Comparison of ENCODE assay signal across 13 cellular contexts in genomic region chr6:40442591-40442990, GRCh38.
A peak's percentile ranks its signal among the peaks of the same experiment; 100 is the strongest.
DNase-seq lines count a peak whose midpoint lies in the region; ATAC-seq and TF ChIP-seq lines count a peak whose summit lies in the region.
"Had no signal": no experiment of that assay in that cellular context is flagged by ENCODE, and none has a peak within 500 bp of the region (broad histone marks: within the 10 kb centered on the region; RNA-seq: fewer than 3 reads in every experiment).

No MANE protein-coding gene starts in this region.

- no peaks in the 10 kb centered on the region for H3K79me2 ChIP-seq in SK-N-SH (ENCODE audit: insufficient read depth)

- 67% methylated on average over 1 of the region's 3 CpGs for WGBS in SK-N-SH (ENCODE audit: low lambda C conversion rate)

- ATAC-seq in SK-N-SH treated with all-trans-retinoic acid at 6 μM for 48 hours, result no peak
- ATAC-seq: CD8-positive, alpha-beta T cell had no signal

- TF ChIP-seq EP300 in SK-N-SH (IDR thresholded peaks at IDR 0.05; ENCODE audit: borderline replicate concordance in 1 of 2, low read depth in 1 of 2, low read length in 1 of 2), result no peak

- H3K9ac ChIP-seq in SK-N-SH, result no peak overlapping the region
- H3K9ac ChIP-seq in SK-N-MC (ENCODE audit: insufficient read length), result no peak overlapping the region
- H3K9ac ChIP-seq: BLaER1 treated with 17β-estradiol and CSF1 and Interleukin-3, amounts not matched to agents 10 nM and 100 nM had no signal

- no peak overlapping the region for H3K4me3 ChIP-seq in SK-N-SH (ENCODE audit: low read depth in 2 of 2, low read length in 1 of 2)
- no peak overlapping the region for H3K4me3 ChIP-seq in SK-N-MC
- H3K4me3 ChIP-seq: BLaER1 treated with 17β-estradiol and CSF1 and Interleukin-3, amounts not matched to agents 10 nM and 100 nM had no signal

- no peaks in the 10 kb centered on the region for H3F3A ChIP-seq in SK-N-SH (replicated peaks; ENCODE audit: insufficient read depth)

- H3K27ac ChIP-seq in SK-N-SH (ENCODE audit: low read depth in 2 of 2, low read length in 1 of 2) (peak overlapping the region in 1 of 2 experiments; percentile 94; a peak in 2 of 4 replicates), SK-N-MC (peak overlapping the region; percentile 51; the same call in 1 of the 2 replicates)
- H3K27ac ChIP-seq: BLaER1 treated with 17β-estradiol and CSF1 and Interleukin-3, amounts not matched to agents 10 nM and 100 nM had no signal

- POLR2A ChIA-PET in SK-N-SH (lab: Yijun Ruan, JAX), result no interaction called here

- 0 out of 2 replicates have a peak, but pooled peaks have one; percentile 1 for TF ChIP-seq RAD21 in SK-N-SH (IDR thresholded peaks at IDR 0.05; ENCODE audit: low read length)

- peaks cover 8 to 87% of the 10 kb centered on the region in 2 experiments; a peak in 3 of 4 replicates for H3K4me1 ChIP-seq in SK-N-SH (ENCODE audit: control insufficient read depth in 1 of 2, insufficient read depth in 2 of 2, low read depth in 1 of 2, low read length in 1 of 2)

- DNase-seq in NCI-H2081 (lab: John Stamatoyannopoulos, UW), result peak; percentile 8 to 23
- no peak for DNase-seq in NCI-H2081 treated with DMSO at 0.1 percent for 48 hours (lab: John Stamatoyannopoulos, UW)
- peak; percentile 55 for DNase-seq in SK-N-SH
- DNase-seq in SK-N-MC (ENCODE audit: low read depth, low spot score), result no peak
- DNase-seq in DMS114 treated with DMSO at 0.1 percent for 48 hours (lab: John Stamatoyannopoulos, UW; ENCODE audit: unreplicated experiment), result no peak
- DNase-seq in Kasumi-1 (lab: John Stamatoyannopoulos, UW), result no peak
- DNase-seq: 8988T; Calu3; CD8-positive, alpha-beta T cell; DMS 273 treated with DMSO at 0.1 percent for 48 hours; H9 had no signal

- CTCF ChIA-PET in SK-N-SH (lab: Yijun Ruan, JAX), result interaction anchor here (0.9 kb wide), 1 partner anchor 1072 kb away, joined by 3 read pairs; no protein-coding TSS in a partner anchor

- H3K9me3 ChIP-seq in SK-N-SH (no peaks in the 10 kb centered on the region), SK-N-MC (ENCODE audit: low read depth, low read length) (no peaks in the 10 kb centered on the region)
- H3K9me3 ChIP-seq: BLaER1 treated with 17β-estradiol and CSF1 and Interleukin-3, amounts not matched to agents 10 nM and 100 nM had no signal

- H3K27me3 ChIP-seq in SK-N-SH (ENCODE audit: insufficient read depth), result no peaks in the 10 kb centered on the region

- no peak overlapping the region for H2AFZ ChIP-seq in SK-N-SH (ENCODE audit: low read depth)

- H3K36me3 ChIP-seq in SK-N-SH (replicated peaks in 1 of 2; ENCODE audit: control insufficient read depth in 1 of 2, insufficient read depth in 2 of 2, low read length in 1 of 2), result no peaks in the 10 kb centered on the region
- no peaks in the 10 kb centered on the region for H3K36me3 ChIP-seq in SK-N-MC (ENCODE audit: insufficient read depth, low read length)
- H3K36me3 ChIP-seq: BLaER1 treated with 17β-estradiol and CSF1 and Interleukin-3, amounts not matched to agents 10 nM and 100 nM had no signal

- no peak overlapping the region for H3K4me2 ChIP-seq in SK-N-SH
- H3K4me2 ChIP-seq: BLaER1 treated with 17β-estradiol and CSF1 and Interleukin-3, amounts not matched to agents 10 nM and 100 nM had no signal

- H3K9me2 ChIP-seq in SK-N-SH, result no peaks in the 10 kb centered on the region

- TF ChIP-seq CTCF in SK-N-SH (IDR thresholded peaks at IDR 0.05), result no peak

- no peaks in the 10 kb centered on the region for H4K20me1 ChIP-seq in SK-N-SH (ENCODE audit: insufficient read depth)

TF ChIP-seq in SK-N-SH, 30 proteins besides CTCF, POLR2A, EP300 and RAD21:
- TF ChIP-seq RCOR1 (IDR thresholded peaks at IDR 0.05; ENCODE audit: low read length) (peak; percentile 46; the same call in 1 of the 2 replicates), ZBTB33 (IDR thresholded peaks at IDR 0.05; ENCODE audit: borderline replicate concordance, low read depth) (no peak)

TF ChIP-seq in SK-N-SH treated with all-trans-retinoic acid at 6 μM for 48 hours, 23 proteins besides CTCF, POLR2A, EP300 and RAD21:
- TF ChIP-seq RARB (CRISPR knock-in tag; IDR thresholded peaks at IDR 0.05) (no peak), CSDC2 (CRISPR knock-in tag; IDR thresholded peaks at IDR 0.05) (no peak), ZNF8 (CRISPR knock-in tag; IDR thresholded peaks at IDR 0.05) (no peak), CSRNP3 (CRISPR knock-in tag; IDR thresholded peaks at IDR 0.05) (no peak), TCF4 (CRISPR knock-in tag; IDR thresholded peaks at IDR 0.05; ENCODE audit: borderline replicate concordance) (no peak), BACH2 (CRISPR knock-in tag; IDR thresholded peaks at IDR 0.05; ENCODE audit: borderline replicate concordance) (no peak), ZFP30 (CRISPR knock-in tag; IDR thresholded peaks at IDR 0.05) (no peak), TOX (CRISPR knock-in tag; IDR thresholded peaks at IDR 0.05; ENCODE audit: borderline replicate concordance) (no peak), ESRRG (CRISPR knock-in tag; IDR thresholded peaks at IDR 0.05) (no peak), OSR1 (CRISPR knock-in tag; IDR thresholded peaks at IDR 0.05) (no peak), ZC3H10 (CRISPR knock-in tag; IDR thresholded peaks at IDR 0.05) (no peak), ZNF565 (CRISPR knock-in tag; conservative IDR thresholded peaks at IDR 0.05; ENCODE audit: low read depth) (no peak), SNAI2 (CRISPR knock-in tag; IDR thresholded peaks at IDR 0.05) (no peak), PPARA (CRISPR knock-in tag; IDR thresholded peaks at IDR 0.05; ENCODE audit: borderline replicate concordance) (no peak), CREB5 (CRISPR knock-in tag; IDR thresholded peaks at IDR 0.05; ENCODE audit: low read depth) (no peak)
- TF ChIP-seq, protein P1, sequence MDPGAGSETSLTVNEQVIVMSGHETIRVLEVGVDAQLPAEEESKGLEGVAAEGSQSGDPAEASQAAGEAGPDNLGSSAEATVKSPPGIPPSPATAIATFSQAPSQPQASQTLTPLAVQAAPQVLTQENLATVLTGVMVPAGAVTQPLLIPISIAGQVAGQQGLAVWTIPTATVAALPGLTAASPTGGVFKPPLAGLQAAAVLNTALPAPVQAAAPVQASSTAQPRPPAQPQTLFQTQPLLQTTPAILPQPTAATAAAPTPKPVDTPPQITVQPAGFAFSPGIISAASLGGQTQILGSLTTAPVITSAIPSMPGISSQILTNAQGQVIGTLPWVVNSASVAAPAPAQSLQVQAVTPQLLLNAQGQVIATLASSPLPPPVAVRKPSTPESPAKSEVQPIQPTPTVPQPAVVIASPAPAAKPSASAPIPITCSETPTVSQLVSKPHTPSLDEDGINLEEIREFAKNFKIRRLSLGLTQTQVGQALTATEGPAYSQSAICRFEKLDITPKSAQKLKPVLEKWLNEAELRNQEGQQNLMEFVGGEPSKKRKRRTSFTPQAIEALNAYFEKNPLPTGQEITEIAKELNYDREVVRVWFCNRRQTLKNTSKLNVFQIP (CRISPR knock-in tag; IDR thresholded peaks at IDR 0.05; ENCODE audit: borderline replicate concordance, low read depth), result no peak

Comparison
In these comparisons a context has a peak if more than half of its experiments do, and no peak if none do; other contexts are left out.
1. DNase-seq: peak in NCI-H2081 (2 of 2) and SK-N-SH (single experiment); none in NCI-H2081 treated with DMSO at 0.1 percent for 48 hours (single experiment), SK-N-MC (single experiment), DMS114 treated with DMSO at 0.1 percent for 48 hours (single experiment) and Kasumi-1 (0 of 2).